20 cellular contexts compared by ENCODE assay signal in the genomic region with DNA sequence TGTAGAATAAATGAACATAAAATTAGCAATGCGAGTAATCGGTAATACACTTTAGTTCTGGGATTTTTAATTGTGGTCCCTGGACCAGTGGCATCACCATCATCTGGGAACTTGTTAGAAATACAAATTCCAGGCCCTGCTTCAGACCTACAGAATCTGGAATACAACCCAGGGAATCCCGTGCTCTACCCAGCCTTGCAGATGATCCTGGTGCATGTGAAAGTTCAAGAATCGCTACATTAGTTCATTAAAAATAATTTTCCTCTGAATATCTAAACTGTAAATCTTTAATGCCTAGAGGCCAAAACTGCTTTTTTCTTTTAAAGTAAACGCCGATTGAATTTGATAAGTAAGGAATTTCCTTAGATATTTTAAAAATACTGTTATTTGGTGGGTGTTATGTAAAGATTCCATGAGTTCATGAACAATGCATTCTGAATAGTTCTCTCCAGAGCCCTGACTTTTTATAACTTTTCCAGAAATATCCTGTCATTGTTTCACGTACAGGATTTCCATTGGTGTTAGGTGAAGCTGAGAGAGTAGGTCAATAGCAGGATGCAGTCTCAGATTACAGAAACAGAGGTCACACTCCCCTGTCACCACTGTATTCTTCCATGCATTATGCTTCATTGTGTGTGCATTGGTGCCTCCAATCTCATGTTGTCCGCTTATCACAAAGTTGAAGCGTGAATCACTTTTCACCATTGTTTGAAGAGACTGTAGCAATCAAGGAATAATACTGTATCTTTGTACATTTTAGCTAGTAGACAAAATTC.
"Had no signal": no experiment of that assay in that cellular context is flagged by ENCODE, and none has a peak within 500 bp of the region (broad histone marks: within the 10 kb centered on the region; RNA-seq: fewer than 3 reads in every experiment).

No MANE protein-coding gene starts in this region.

- H3K9me3 Mint-ChIP-seq: T-helper 1 cell treated with Interleukin-12 subunit alpha and Interleukin-12 subunit beta and Interleukin-4 antibody, amounts not matched to agents 30 μg/mL and 1 μg/mL, for 36 hours had no signal

- H3K27me3 Mint-ChIP-seq: stimulated activated naive B cell treated with anti-CD40 and anti-IgM and Interleukin-4, amounts not matched to agents 10 μg/mL and 1 μg/mL and 100 μg/mL, for 72 hours; type B pancreatic cell had no signal

- H3K4me3 Mint-ChIP-seq: activated naive CD8-positive, alpha-beta T cell; naive thymus-derived CD4-positive, alpha-beta T cell; neural crest cell; stimulated activated naive B cell treated with anti-CD40 and anti-IgM and Interleukin-4, amounts not matched to agents 10 μg/mL and 1 μg/mL and 100 μg/mL, for 72 hours; T-helper 1 cell treated with Interleukin-12 subunit alpha and Interleukin-12 subunit beta and Interleukin-4 antibody, amounts not matched to agents 30 μg/mL and 1 μg/mL, for 36 hours; type B pancreatic cell; WTC11 had no signal

- H3K36me3 Mint-ChIP-seq: activated naive CD8-positive, alpha-beta T cell; naive thymus-derived CD4-positive, alpha-beta T cell; stimulated activated naive B cell treated with anti-CD40 and anti-IgM and Interleukin-4, amounts not matched to agents 10 μg/mL and 1 μg/mL and 100 μg/mL, for 72 hours; type B pancreatic cell; WTC11 had no signal

- H3K27ac Mint-ChIP-seq: activated naive CD8-positive, alpha-beta T cell; naive thymus-derived CD4-positive, alpha-beta T cell; stimulated activated naive B cell treated with anti-CD40 and anti-IgM and Interleukin-4, amounts not matched to agents 10 μg/mL and 1 μg/mL and 100 μg/mL, for 72 hours; T-helper 1 cell treated with Interleukin-12 subunit alpha and Interleukin-12 subunit beta and Interleukin-4 antibody, amounts not matched to agents 30 μg/mL and 1 μg/mL, for 36 hours; type B pancreatic cell; WTC11 had no signal

- ATAC-seq: lower lobe of right lung; naive thymus-derived CD4-positive, alpha-beta T cell; stimulated activated naive B cell treated with anti-CD40 and anti-IgM and Interleukin-4, amounts not matched to agents 10 μg/mL and 1 μg/mL and 100 μg/mL, for 72 hours; WTC11 had no signal

- H3K4me1 Mint-ChIP-seq: stimulated activated naive B cell treated with anti-CD40 and anti-IgM and Interleukin-4, amounts not matched to agents 10 μg/mL and 1 μg/mL and 100 μg/mL, for 72 hours had no signal

- DNase-seq: activated naive CD4-positive, alpha-beta T cell; activated T-cell treated with anti-CD3 and anti-CD28 coated beads, Interleukin-2, amount 50 U/mL, for 1 hour; cerebellar nuclear complex; erythroblast; foreskin melanocyte; glutamatergic neuron; hypothalamus; lower lobe of right lung; naive thymus-derived CD4-positive, alpha-beta T cell; occipital lobe; sigmoid colon; stimulated activated CD4-positive, alpha-beta T cell treated with anti-CD3 and anti-CD28 coated beads, Interleukin-15, amount 100 ng/mL, for 24 hours; stimulated activated CD8-positive, alpha-beta memory T cell treated with anti-CD3 and anti-CD28 coated beads, Interleukin-4, amount 100 ng/mL, for 48 hours; stimulated activated naive B cell treated with anti-CD40 and anti-IgM and Interleukin-4, amounts not matched to agents 10 μg/mL and 1 μg/mL and 100 μg/mL, for 72 hours; T1000 had no signal
